Comparison of ENCODE assay signal across 12 cellular contexts in the genomic region with DNA sequence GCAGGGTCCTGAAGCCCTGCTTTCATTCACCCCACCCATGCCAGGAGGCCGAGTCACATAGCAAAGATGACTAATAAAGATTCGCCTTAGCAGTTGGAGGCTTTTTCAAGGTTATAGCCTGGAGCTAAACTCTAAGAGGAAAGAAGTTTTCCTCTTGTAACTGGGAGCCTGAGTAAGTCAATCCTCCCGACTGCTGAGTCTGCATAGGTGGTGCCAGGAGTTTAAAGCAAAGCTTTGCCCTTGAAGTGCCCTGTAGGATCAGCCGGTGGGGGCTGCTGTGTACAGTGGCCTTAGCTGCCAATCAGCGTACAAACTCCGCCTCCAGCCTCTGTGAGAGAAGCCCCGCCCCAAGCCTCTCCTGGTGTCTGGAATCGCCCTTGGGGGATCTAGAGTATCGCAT.
DNase-seq lines count a peak whose midpoint lies in the region; ATAC-seq and TF ChIP-seq lines count a peak whose summit lies in the region.
"Had no signal": no experiment of that assay in that cellular context is flagged by ENCODE, and none has a peak within 500 bp of the region (broad histone marks: within the 10 kb centered on the region; RNA-seq: fewer than 3 reads in every experiment).

No MANE protein-coding gene starts in this region.

- ATAC-seq in GM21528 (IDR thresholded peaks at IDR 0.05; ENCODE audit: low FRiP score, unreplicated experiment), result no peak

- H3K9me3 ChIP-seq in BE2C, result no peaks in the 10 kb centered on the region
- H3K9me3 ChIP-seq: ascending aorta had no signal

- H3K4me1 ChIP-seq in BE2C, result no peaks in the 10 kb centered on the region
- H3K4me1 ChIP-seq: ascending aorta had no signal

- DNase-seq in BE2C (peak; percentile 66), HT1080 (ENCODE audit: low read depth) (peak; percentile 70), astrocyte of the hippocampus (ENCODE audit: low read depth, low spot score) (peak; percentile 23), kidney epithelial cell (ENCODE audit: low read depth) (peak; percentile 14), retina (no peak), NAMALWA (ENCODE audit: low spot score) (no peak), cerebellum (ENCODE audit: low spot score) (no peak)
- DNase-seq: activated CD8-positive, alpha-beta memory T cell treated with anti-CD3 and anti-CD28 coated beads for 24 hours; DMS153; KBM-7 had no signal

- H3K4me3 ChIP-seq in BE2C (ENCODE audit: low read depth, low read length) (peak overlapping the region; percentile 44), kidney epithelial cell (ENCODE audit: low read depth, low read length) (no peak overlapping the region)

- H3K27me3 ChIP-seq in BE2C (no peaks in the 10 kb centered on the region), kidney epithelial cell (ENCODE audit: control insufficient read depth, insufficient read depth, low read length) (no peaks in the 10 kb centered on the region)
- H3K27me3 ChIP-seq: ascending aorta had no signal

- H3K36me3 ChIP-seq in BE2C (no peaks in the 10 kb centered on the region), kidney epithelial cell (ENCODE audit: control insufficient read depth, insufficient read depth, low read length) (no peaks in the 10 kb centered on the region)
- H3K36me3 ChIP-seq: ascending aorta had no signal

- TF ChIP-seq CTCF in BE2C (IDR thresholded peaks at IDR 0.05; ENCODE audit: low read depth, low read length) (no peak), kidney epithelial cell (IDR thresholded peaks at IDR 0.05; ENCODE audit: insufficient read depth, low read length, poor library complexity, severe bottlenecking) (no peak)

Comparison
In these comparisons a context has a peak if more than half of its experiments do, and no peak if none do; other contexts are left out.
1. DNase-seq: peak in BE2C (single experiment), HT1080 (single experiment), astrocyte of the hippocampus (single experiment) and kidney epithelial cell (single experiment); none in retina (single experiment), NAMALWA (single experiment) and cerebellum (single experiment).